ENCODE assay signal across 1 cellular context in genomic region chr6:10112871-10113584, GRCh38.
TF ChIP-seq lines count a peak whose summit lies in the region.

No MANE protein-coding gene starts in this region.

TF ChIP-seq in H1, 55 proteins besides CTCF, POLR2A, EP300 and RAD21 (continued from another document):
- TF ChIP-seq YY1 (IDR thresholded peaks at IDR 0.05; ENCODE audit: low read depth, low read length), result no peak
- no peak for TF ChIP-seq TCF12 (IDR thresholded peaks at IDR 0.05; ENCODE audit: low read depth, low read length)
- TF ChIP-seq, protein P1, sequence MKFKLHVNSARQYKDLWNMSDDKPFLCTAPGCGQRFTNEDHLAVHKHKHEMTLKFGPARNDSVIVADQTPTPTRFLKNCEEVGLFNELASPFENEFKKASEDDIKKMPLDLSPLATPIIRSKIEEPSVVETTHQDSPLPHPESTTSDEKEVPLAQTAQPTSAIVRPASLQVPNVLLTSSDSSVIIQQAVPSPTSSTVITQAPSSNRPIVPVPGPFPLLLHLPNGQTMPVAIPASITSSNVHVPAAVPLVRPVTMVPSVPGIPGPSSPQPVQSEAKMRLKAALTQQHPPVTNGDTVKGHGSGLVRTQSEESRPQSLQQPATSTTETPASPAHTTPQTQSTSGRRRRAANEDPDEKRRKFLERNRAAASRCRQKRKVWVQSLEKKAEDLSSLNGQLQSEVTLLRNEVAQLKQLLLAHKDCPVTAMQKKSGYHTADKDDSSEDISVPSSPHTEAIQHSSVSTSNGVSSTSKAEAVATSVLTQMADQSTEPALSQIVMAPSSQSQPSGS (IDR thresholded peaks at IDR 0.05; ENCODE audit: low read length), result no peak
- TF ChIP-seq, protein P2, sequence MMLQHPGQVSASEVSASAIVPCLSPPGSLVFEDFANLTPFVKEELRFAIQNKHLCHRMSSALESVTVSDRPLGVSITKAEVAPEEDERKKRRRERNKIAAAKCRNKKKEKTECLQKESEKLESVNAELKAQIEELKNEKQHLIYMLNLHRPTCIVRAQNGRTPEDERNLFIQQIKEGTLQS (IDR thresholded peaks at IDR 0.05; ENCODE audit: insufficient read depth, low read depth, low read length), result no peak
- TF ChIP-seq, protein P3, sequence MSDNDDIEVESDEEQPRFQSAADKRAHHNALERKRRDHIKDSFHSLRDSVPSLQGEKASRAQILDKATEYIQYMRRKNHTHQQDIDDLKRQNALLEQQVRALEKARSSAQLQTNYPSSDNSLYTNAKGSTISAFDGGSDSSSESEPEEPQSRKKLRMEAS (IDR thresholded peaks at IDR 0.05), result peak; percentile 29; the same call in 1 of the 2 replicates
- no peak for TF ChIP-seq CREB1 (IDR thresholded peaks at IDR 0.05)
- TF ChIP-seq SIN3A (conservative IDR thresholded peaks at IDR 0.05 in 1 of 2, IDR thresholded peaks at IDR 0.05 in 1 of 2; ENCODE audit: low read depth in 1 of 2, low read length in 2 of 2), result no peak
- no peak for TF ChIP-seq POLR2AphosphoS5 (IDR thresholded peaks at IDR 0.05; ENCODE audit: low read depth, low read length)
- TF ChIP-seq JUND (IDR thresholded peaks at IDR 0.05; ENCODE audit: low read length), result no peak
